In the genomic region with DNA sequence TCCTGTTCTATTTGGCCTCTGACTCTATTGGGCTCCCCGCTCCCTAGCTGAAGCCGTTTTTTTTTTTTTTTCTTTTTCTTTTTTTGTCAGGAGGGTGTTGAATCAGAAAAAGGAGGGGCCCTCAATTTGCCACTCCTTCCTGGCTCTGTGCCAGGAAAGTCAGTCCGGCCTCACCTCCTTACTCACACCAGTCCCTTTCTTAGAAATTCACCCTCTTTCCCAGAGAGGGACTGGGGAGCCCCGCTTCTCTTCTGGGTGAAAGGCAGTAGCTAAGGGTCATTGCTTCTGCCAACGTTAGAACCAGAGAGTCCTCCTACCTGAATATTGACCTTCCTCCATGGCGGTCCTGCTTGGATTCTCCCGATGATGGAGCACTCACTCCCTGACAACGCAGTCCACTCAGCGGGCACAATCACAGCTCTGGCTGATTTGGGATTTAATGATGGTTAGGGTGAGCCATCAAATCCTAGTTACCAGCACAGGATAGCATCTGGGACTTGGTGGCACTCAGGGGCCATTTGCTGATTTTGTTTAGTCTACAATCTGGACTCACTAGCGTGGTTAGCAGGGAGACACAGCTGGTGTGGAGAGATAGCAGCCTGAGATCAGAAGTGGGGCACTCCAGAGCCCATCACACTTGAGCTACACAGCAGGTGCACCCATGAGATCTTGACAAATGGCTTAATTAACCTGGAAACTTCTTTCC, we compare ENCODE assay signal across 1 cellular context.
TF ChIP-seq lines count a peak whose summit lies in the region.

No MANE protein-coding gene starts in this region.

TF ChIP-seq in IMR-90, 13 proteins besides CTCF, POLR2A, EP300 and RAD21:
- TF ChIP-seq FOS (IDR thresholded peaks at IDR 0.05; ENCODE audit: low read depth, low read length) (no peak), MAZ (IDR thresholded peaks at IDR 0.05; ENCODE audit: borderline replicate concordance, low read depth, low read length) (no peak), MXI1 (IDR thresholded peaks at IDR 0.05; ENCODE audit: borderline replicate concordance, low read depth, low read length) (no peak), NFE2L2 (IDR thresholded peaks at IDR 0.05; ENCODE audit: low read depth, low read length) (no peak), USF2 (IDR thresholded peaks at IDR 0.05; ENCODE audit: low read depth, low read length) (no peak), ELK1 (IDR thresholded peaks at IDR 0.05; ENCODE audit: borderline replicate concordance, low read depth, low read length) (no peak), RCOR1 (IDR thresholded peaks at IDR 0.05; ENCODE audit: insufficient replicate concordance, low read length) (no peak), BHLHE40 (IDR thresholded peaks at IDR 0.05; ENCODE audit: low read depth, low read length) (no peak), RFX5 (IDR thresholded peaks at IDR 0.05; ENCODE audit: low read depth, low read length) (no peak), CHD1 (IDR thresholded peaks at IDR 0.05; ENCODE audit: low read depth, low read length) (no peak), MAFK (IDR thresholded peaks at IDR 0.05; ENCODE audit: low read depth, low read length) (no peak), CEBPB (IDR thresholded peaks at IDR 0.05; ENCODE audit: low read depth, low read length) (no peak)
